ENCODE assay signal across 17 cellular contexts in genomic region chr11:12359761-12360160, GRCh38. TPM values are rescaled to one million over a fixed set of nuclear protein-coding genes. Genes with fewer than 3 reads are reported as not detected.
DNase-seq lines count a peak whose midpoint lies in the region; ATAC-seq and TF ChIP-seq lines count a peak whose summit lies in the region.
"Had no signal": no experiment of that assay in that cellular context is flagged by ENCODE, and none has a peak within 500 bp of the region (broad histone marks: within the 10 kb centered on the region; RNA-seq: fewer than 3 reads in every experiment).

No MANE protein-coding gene starts in this region.

- no peak overlapping the region for H3K27ac ChIP-seq in GM23248
- H3K27ac ChIP-seq in osteoblast (ENCODE audit: low read depth, low read length) = no peak overlapping the region
- H3K27ac ChIP-seq: PC-9, SJCRH30 had no signal

- H3K36me3 ChIP-seq in GM23248 (ENCODE audit: low read depth) (no peaks in the 10 kb centered on the region), osteoblast (ENCODE audit: insufficient read depth, low read length) (no peaks in the 10 kb centered on the region)
- H3K36me3 ChIP-seq: SJCRH30 had no signal

- no peaks in the 10 kb centered on the region for H4K20me1 ChIP-seq in GM23248 (ENCODE audit: insufficient read depth)
- no peaks in the 10 kb centered on the region for H4K20me1 ChIP-seq in osteoblast (ENCODE audit: insufficient read depth, low read length)

- no peaks in the 10 kb centered on the region for H3K4me1 ChIP-seq in GM23248 (ENCODE audit: insufficient read depth)
- peaks cover 12% of the 10 kb centered on the region for H3K4me1 ChIP-seq in osteoblast (ENCODE audit: insufficient read depth, low read length)
- H3K4me1 ChIP-seq: SJCRH30 had no signal

- no peak overlapping the region for H3K9ac ChIP-seq in GM23248

- peaks cover 55% of the 10 kb centered on the region for H3K4me1 Mint-ChIP-seq in activated CD4-positive, alpha-beta T cell treated with anti-CD3 and anti-CD28 coated beads for 36 hours
- peaks cover 41 to 47% of the 10 kb centered on the region in 2 donors for H3K4me1 Mint-ChIP-seq in effector memory CD8-positive, alpha-beta T cell (ENCODE audit: low read depth in 2 of 2)

- in situ Hi-C loops in GM23248 (cut with MboI) = no loop called here

- POLR2A ChIA-PET in activated CD4-positive, alpha-beta T cell treated with anti-CD3 and anti-CD28 coated beads for 36 hours (lab: Charles Lee) = no interaction called here

- ATAC-seq in SK-N-SH treated with all-trans-retinoic acid at 6 μM for 48 hours = peak; percentile 87
- ATAC-seq in activated CD4-positive, alpha-beta T cell treated with anti-CD3 and anti-CD28 coated beads for 36 hours = no peak
- no peak for ATAC-seq in effector memory CD8-positive, alpha-beta T cell (replicated peaks)

- peaks cover 3% of the 10 kb centered on the region for H3K36me3 Mint-ChIP-seq in activated CD4-positive, alpha-beta T cell treated with anti-CD3 and anti-CD28 coated beads for 36 hours (ENCODE audit: low read depth)
- H3K36me3 Mint-ChIP-seq in effector memory CD8-positive, alpha-beta T cell (ENCODE audit: insufficient read depth) = peaks cover 3% of the 10 kb centered on the region

- H3K9me3 Mint-ChIP-seq in activated CD4-positive, alpha-beta T cell treated with anti-CD3 and anti-CD28 coated beads for 36 hours (ENCODE audit: low read depth) = no peaks in the 10 kb centered on the region
- no peaks in the 10 kb centered on the region for H3K9me3 Mint-ChIP-seq in effector memory CD8-positive, alpha-beta T cell

- no peak overlapping the region for H3K4me2 ChIP-seq in GM23248 (ENCODE audit: unreplicated experiment)
- peak overlapping the region; percentile 9 for H3K4me2 ChIP-seq in osteoblast (ENCODE audit: insufficient read depth, low read length)
- H3K4me2 ChIP-seq: PC-9 had no signal

- CTCF ChIA-PET in activated CD4-positive, alpha-beta T cell treated with anti-CD3 and anti-CD28 coated beads for 36 hours (lab: Charles Lee) = interaction anchor here (0.6 kb wide), 1 partner anchor 12 kb away, joined by 3 read pairs; no protein-coding TSS in a partner anchor

- no peak for TF ChIP-seq CTCF in osteoblast (IDR thresholded peaks at IDR 0.05; ENCODE audit: extremely low read depth, low read depth, low read length)

- 89 to 95% methylated on average over 5 of the region's 5 CpGs for WGBS in GM23248 (ENCODE audit: low coverage in 1 of 2, low lambda C conversion rate in 2 of 2, missing lambda C conversion rate in 2 of 2), 2 experiments

- no peaks in the 10 kb centered on the region for H3F3A ChIP-seq in GM23248 (ENCODE audit: insufficient read depth)

- intact Hi-C loops in activated CD4-positive, alpha-beta T cell treated with anti-CD3 and anti-CD28 coated beads for 36 hours (cut with DNase I, micrococcal nuclease) = no loop called here

- H3K4me3 Mint-ChIP-seq in activated CD4-positive, alpha-beta T cell treated with anti-CD3 and anti-CD28 coated beads for 36 hours = no peak overlapping the region
- H3K4me3 Mint-ChIP-seq in effector memory CD8-positive, alpha-beta T cell = no peak overlapping the region
- H3K4me3 Mint-ChIP-seq: CD4-positive, alpha-beta memory T cell had no signal

- no peaks in the 10 kb centered on the region for H3K9me2 ChIP-seq in GM23248 (ENCODE audit: insufficient read depth)

- DNase-seq in GM23248 (peak; percentile 14), dedifferentiated amniotic fluid mesenchymal stem cell (ENCODE audit: extremely low spot score) (peak; percentile 51), osteoblast (ENCODE audit: insufficient read length, low spot score, missing footprints) (peak; percentile 66), germinal center (ENCODE audit: low spot score) (no peak)
- no peak for DNase-seq in activated CD4-positive, alpha-beta T cell treated with anti-CD3 and anti-CD28 coated beads for 36 hours
- no peak for DNase-seq in effector memory CD8-positive, alpha-beta T cell
- DNase-seq: Calu3; CD4-positive, alpha-beta memory T cell; Karpas-422; MM.1S; NCI-H1105; NCI-H187; NCI-H526 treated with DMSO at 0.1 percent for 48 hours; PC-9; SJCRH30; SW 1271 had no signal

- no peak overlapping the region for H3K4me3 ChIP-seq in GM23248
- H3K4me3 ChIP-seq in osteoblast (ENCODE audit: insufficient read depth, low read length) = no peak overlapping the region
- H3K4me3 ChIP-seq: PC-9, SJCRH30 had no signal

- H3K9me3 ChIP-seq in GM23248 (ENCODE audit: low read depth) (no peaks in the 10 kb centered on the region), osteoblast (ENCODE audit: low read depth, low read length) (no peaks in the 10 kb centered on the region)

- H3K27me3 ChIP-seq in GM23248 (replicated peaks; ENCODE audit: insufficient read depth) (no peaks in the 10 kb centered on the region), osteoblast (ENCODE audit: insufficient read depth, low read length) (no peaks in the 10 kb centered on the region)
- H3K27me3 ChIP-seq: SJCRH30 had no signal

- H3K79me2 ChIP-seq in GM23248 (ENCODE audit: insufficient read depth) = no peaks in the 10 kb centered on the region
- H3K79me2 ChIP-seq in osteoblast (ENCODE audit: insufficient read depth, low read length) = no peaks in the 10 kb centered on the region

- no peak overlapping the region for H3K27ac Mint-ChIP-seq in activated CD4-positive, alpha-beta T cell treated with anti-CD3 and anti-CD28 coated beads for 36 hours
- H3K27ac Mint-ChIP-seq in effector memory CD8-positive, alpha-beta T cell = no peak overlapping the region

- no peak overlapping the region for H2AFZ ChIP-seq in GM23248
- H2AFZ ChIP-seq in osteoblast (ENCODE audit: low read length) = no peak overlapping the region
- H2AFZ ChIP-seq: PC-9 had no signal

- no peaks in the 10 kb centered on the region for H3K27me3 Mint-ChIP-seq in activated CD4-positive, alpha-beta T cell treated with anti-CD3 and anti-CD28 coated beads for 36 hours
- H3K27me3 Mint-ChIP-seq in effector memory CD8-positive, alpha-beta T cell = no peaks in the 10 kb centered on the region
- H3K27me3 Mint-ChIP-seq: CD4-positive, alpha-beta memory T cell had no signal

TF ChIP-seq in SK-N-SH treated with all-trans-retinoic acid at 6 μM for 48 hours, 23 proteins besides CTCF, POLR2A, EP300 and RAD21 (continues in another document):
- TF ChIP-seq CSDC2 (CRISPR knock-in tag; IDR thresholded peaks at IDR 0.05) (no peak), PATZ1 (CRISPR knock-in tag; IDR thresholded peaks at IDR 0.05; ENCODE audit: borderline replicate concordance) (no peak), ZC3H10 (CRISPR knock-in tag; IDR thresholded peaks at IDR 0.05) (no peak), CSRNP3 (CRISPR knock-in tag; IDR thresholded peaks at IDR 0.05) (no peak), OSR1 (CRISPR knock-in tag; IDR thresholded peaks at IDR 0.05) (no peak), TCF4 (CRISPR knock-in tag; IDR thresholded peaks at IDR 0.05; ENCODE audit: borderline replicate concordance) (no peak), TOX (CRISPR knock-in tag; IDR thresholded peaks at IDR 0.05; ENCODE audit: borderline replicate concordance) (no peak), ARNTL (CRISPR knock-in tag; IDR thresholded peaks at IDR 0.05; ENCODE audit: borderline replicate concordance, low read depth) (no peak), PPARA (CRISPR knock-in tag; IDR thresholded peaks at IDR 0.05; ENCODE audit: borderline replicate concordance) (no peak), BACH2 (CRISPR knock-in tag; IDR thresholded peaks at IDR 0.05; ENCODE audit: borderline replicate concordance) (no peak)

RNA-seq across cellular contexts. Expression of gene PARVA, which starts 17.6 kb away (rescaled TPM):
- 84.0 and 87.9 TPM in 2 replicates for total RNA-seq in GM23248 (2014; rRNA removed; shearing (Covaris generic))
- 121 and 127 TPM in 2 replicates for polyA plus RNA-seq in GM23248 (2016; fragmentation: Nextera tagmentation; extraction: Ambion mirVana)
- 74.9 and 83.7 TPM in 2 replicates for total RNA-seq in osteoblast
- under 1 TPM; 0.11 to 0.14 TPM for total RNA-seq in activated CD4-positive, alpha-beta T cell treated with anti-CD3 and anti-CD28 coated beads for 36 hours

Comparison
In these comparisons a context has a peak if more than half of its experiments do, and no peak if none do; other contexts are left out.
1. DNase-seq: peak in GM23248 (single experiment), dedifferentiated amniotic fluid mesenchymal stem cell (single experiment) and osteoblast (single experiment); none in germinal center (single experiment), activated CD4-positive, alpha-beta T cell treated with anti-CD3 and anti-CD28 coated beads for 36 hours (single experiment) and effector memory CD8-positive, alpha-beta T cell (0 of 3).
2. RNA of gene PARVA, which starts 17.6 kb away (total RNA-seq): 84.0 to 87.9 TPM in GM23248 and 74.9 to 83.7 TPM in osteoblast; 0.11 to 0.14 TPM in activated CD4-positive, alpha-beta T cell treated with anti-CD3 and anti-CD28 coated beads for 36 hours; every median in the first group is over 10 times any median in the second.